In genomic region chr16:29900102-29900887, GRCh38 we compare ENCODE assay signal across 8 cellular contexts. TPM values are rescaled to one million over a fixed set of nuclear protein-coding genes. Genes with fewer than 3 reads are reported as not detected.
DNase-seq lines count a peak whose midpoint lies in the region; ATAC-seq and TF ChIP-seq lines count a peak whose summit lies in the region.

ASPHD1 (plus strand) TSS chr16:29900488; CDS start chr16:29900972, 484 bp downstream.

- H3K36me3 Mint-ChIP-seq in progenitor cell of endocrine pancreas (ENCODE audit: insufficient read depth): no peaks in the 10 kb centered on the region

- H3K27me3 ChIP-seq in right cardiac atrium (ENCODE audit: control insufficient read depth, insufficient read depth) (no peaks in the 10 kb centered on the region), uterus (no peaks in the 10 kb centered on the region)

- H3K4me3 Mint-ChIP-seq in progenitor cell of endocrine pancreas (ENCODE audit: low read depth): peak within 1 kb of the TSS; percentile 72

- no peak within 1 kb of the TSS for H3K27ac ChIP-seq in right cardiac atrium (ENCODE audit: low read length)
- H3K27ac ChIP-seq in uterus: no peak within 1 kb of the TSS

- intact Hi-C loops in right cardiac atrium (cut with DNase I) (no loop called here), uterus (cut with DNase I; ENCODE audit: low total_unique reads) (no loop called here)

- peak within 1 kb of the TSS; percentile 82 for H3K4me3 ChIP-seq in AG10803 (ENCODE audit: low read length)
- H3K4me3 ChIP-seq in right cardiac atrium (ENCODE audit: low read length): peak within 1 kb of the TSS; percentile 69
- peak within 1 kb of the TSS; percentile 45 to 46 for H3K4me3 ChIP-seq in uterus

- no peaks in the 10 kb centered on the region for H3K4me1 ChIP-seq in right cardiac atrium (ENCODE audit: control insufficient read depth, insufficient read depth, low read length)
- no peaks in the 10 kb centered on the region for H3K4me1 ChIP-seq in uterus

- peaks cover 13% of the 10 kb centered on the region for H3K4me1 Mint-ChIP-seq in progenitor cell of endocrine pancreas (ENCODE audit: low read depth)

- no peaks in the 10 kb centered on the region for H3K36me3 ChIP-seq in uterus

- DNase-seq in AG10803 (ENCODE audit: low read depth) (peak; percentile 76), M059J (ENCODE audit: low read depth) (peak; percentile 90), T follicular helper cell (ENCODE audit: low read depth) (peak; percentile 67), anterior cingulate cortex (lab: John Stamatoyannopoulos, UW) (peak in 57 of 58 donors; percentile 54 to 97 (median 86)), right cardiac atrium (peak; percentile 73 to 91 (median 89)), progenitor cell of endocrine pancreas (ENCODE audit: low spot score, unreplicated experiment) (peak; percentile 84), uterus (peak; percentile 58 to 76)

- under 1% methylated on average over 67 of the region's 67 CpGs for WGBS in right cardiac atrium

- H3K9me3 ChIP-seq in right cardiac atrium (ENCODE audit: control insufficient read depth, low read length) (no peaks in the 10 kb centered on the region), uterus (no peaks in the 10 kb centered on the region)

- ATAC-seq in GM19372 (IDR thresholded peaks at IDR 0.05; ENCODE audit: low read depth, unreplicated experiment) (peak; percentile 59), right cardiac atrium (peak; percentile 85 to 90)

- TF ChIP-seq CTCF in AG10803 (conservative IDR thresholded peaks at IDR 0.05; ENCODE audit: low read length): no peak
- no peak for TF ChIP-seq CTCF in progenitor cell of endocrine pancreas (IDR thresholded peaks at IDR 0.05; ENCODE audit: unreplicated experiment)
- TF ChIP-seq CTCF in uterus (IDR thresholded peaks at IDR 0.05): no peak

- TF ChIP-seq POLR2A in uterus (IDR thresholded peaks at IDR 0.05): no peak

- H3K27ac Mint-ChIP-seq in progenitor cell of endocrine pancreas: no peak within 1 kb of the TSS

- peaks cover 35% of the 10 kb centered on the region for H3K27me3 Mint-ChIP-seq in progenitor cell of endocrine pancreas

- H3K9me3 Mint-ChIP-seq in progenitor cell of endocrine pancreas (ENCODE audit: low read depth): no peaks in the 10 kb centered on the region

RNA-seq across cellular contexts. Expression of gene ASPHD1, which starts in this region (rescaled TPM):
- 12.1 and 16.1 TPM in 2 replicates for total RNA-seq in M059J (2014; rRNA removed; shearing (Covaris generic))
- total RNA-seq in right cardiac atrium (under 1 TPM in 3 of 4 donors, not detected in 1; 0.24 to 0.50 (median 0.28) TPM), progenitor cell of endocrine pancreas (3.1 and 3.8 TPM in 2 replicates), uterus (1 to 10 TPM in 2 of 4 donors, under 1 TPM in 1, not detected in 1; 0.61 to 1.0 (median 1.0) TPM)
- 0.14 TPM for polyA plus RNA-seq in right cardiac atrium

Comparison
In these comparisons a context has a peak if more than half of its experiments do, and no peak if none do; other contexts are left out.
1. Peak in DNase-seq, ATAC-seq and H3K4me3 ChIP-seq in right cardiac atrium; RNA of the gene not detected or under 1 TPM.